ENCODE assay signal across 10 cellular contexts in the genomic region with DNA sequence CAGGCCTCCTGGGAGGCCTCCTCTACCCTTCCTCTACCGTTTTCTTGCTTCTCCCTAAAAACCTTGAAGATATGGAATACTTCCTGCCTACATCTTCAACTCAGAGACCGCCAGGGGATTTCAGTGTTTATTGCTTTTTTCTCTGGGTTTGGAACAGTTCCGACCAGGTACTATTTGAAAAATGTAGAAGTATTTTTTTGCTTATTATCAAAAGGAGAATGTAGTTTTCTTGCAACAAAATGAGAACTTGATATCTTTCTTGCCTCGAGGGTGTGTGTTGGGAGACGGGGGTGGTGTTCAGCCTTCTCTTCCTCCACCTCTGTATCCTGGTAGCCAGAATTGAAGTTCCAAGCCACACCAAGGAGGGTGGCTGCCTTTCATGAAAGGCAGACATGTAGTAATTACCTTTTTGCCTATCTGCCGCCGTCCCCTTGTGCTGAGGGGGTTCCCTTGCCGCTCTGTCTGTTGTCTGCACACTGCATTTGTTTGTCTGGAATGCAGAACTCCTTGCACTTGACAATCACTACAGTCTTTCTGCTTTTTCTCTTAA.
DNase-seq lines count a peak whose midpoint lies in the region; ATAC-seq and TF ChIP-seq lines count a peak whose summit lies in the region.
"Had no signal": no experiment of that assay in that cellular context is flagged by ENCODE, and none has a peak within 500 bp of the region (broad histone marks: within the 10 kb centered on the region; RNA-seq: fewer than 3 reads in every experiment).

No MANE protein-coding gene starts in this region.

- peak overlapping the region; percentile 60 for H4K91ac ChIP-seq in mesenchymal stem cell (ENCODE audit: low read length)

- intact Hi-C loops in MCF 10A (cut with micrococcal nuclease) = loop anchor here (5.0 kb wide), 2 partner anchors 64 to 134 kb away; no protein-coding TSS in a partner anchor
- intact Hi-C loops in testis (cut with DNase I; ENCODE audit: low total_unique reads) = no loop called here

- BruUV-seq in MCF 10A (replicated peaks; lab: Mats Ljungman, UMichigan) = no TSS peak

- H2BK5ac ChIP-seq in mesenchymal stem cell (ENCODE audit: low read depth, low read length, poor library complexity, severe bottlenecking) = peak overlapping the region; percentile 5

- POLR2A ChIA-PET in MCF 10A (lab: Yijun Ruan, JAX) = interaction anchor here (0.7 to 5.8 kb wide), 13 partner anchors 9 to 212 kb away, joined by 3 to 50 read pairs (median 5); partner anchors contain the start of gene PBX1

- peak overlapping the region in 1 of 2 experiments; percentile 71 for H3K14ac ChIP-seq in mesenchymal stem cell (ENCODE audit: low read length in 2 of 2)

- peak overlapping the region; percentile 7 to 95 for H3K4ac ChIP-seq in mesenchymal stem cell (ENCODE audit: low read depth in 1 of 2, low read length in 2 of 2)

- no peak overlapping the region for H2AFZ ChIP-seq in mesenchymal stem cell (ENCODE audit: low read depth, low read length)

- no peak overlapping the region for H3K4me2 ChIP-seq in mesenchymal stem cell (ENCODE audit: low read length, poor library complexity, severe bottlenecking)

- H4K8ac ChIP-seq in mesenchymal stem cell (ENCODE audit: low read length) = peak overlapping the region; percentile 33

- H3K9me3 ChIP-seq in HUES64 (ENCODE audit: insufficient read depth, low read depth, low read length) = no peaks in the 10 kb centered on the region
- H3K9me3 ChIP-seq in mesenchymal stem cell (ENCODE audit: control insufficient read depth, low read length) = no peaks in the 10 kb centered on the region
- no peaks in the 10 kb centered on the region for H3K9me3 ChIP-seq in testis

- H3K27ac ChIP-seq in HUES64 (ENCODE audit: low read depth, low read length) (peak overlapping the region; percentile 61), mesenchymal stem cell (ENCODE audit: low read length, poor library complexity, severe bottlenecking) (peak overlapping the region; percentile 92), testis (peak overlapping the region; percentile 4 to 71)

- H3K27me3 Mint-ChIP-seq in MCF 10A (ENCODE audit: insufficient read depth, unreplicated experiment) = no peaks in the 10 kb centered on the region
- H3K27me3 Mint-ChIP-seq in stimulated activated naive B cell treated with anti-CD40 and anti-IgM and Interleukin-4, amounts not matched to agents 10 μg/mL and 1 μg/mL and 100 μg/mL, for 72 hours = peaks cover 0 to 6% of the 10 kb centered on the region in 2 donors

- no peak for TF ChIP-seq POLR2A in testis (IDR thresholded peaks at IDR 0.05)
- TF ChIP-seq POLR2A in erythroblast (IDR thresholded peaks at IDR 0.05; ENCODE audit: low read length) = no peak

- peaks cover 64% of the 10 kb centered on the region for H3K4me1 Mint-ChIP-seq in MCF 10A (ENCODE audit: insufficient read depth, unreplicated experiment)
- H3K4me1 Mint-ChIP-seq in stimulated activated naive B cell treated with anti-CD40 and anti-IgM and Interleukin-4, amounts not matched to agents 10 μg/mL and 1 μg/mL and 100 μg/mL, for 72 hours = no peaks in the 10 kb centered on the region

- H3K9me3 Mint-ChIP-seq in MCF 10A (ENCODE audit: unreplicated experiment) = no peaks in the 10 kb centered on the region
- no peaks in the 10 kb centered on the region for H3K9me3 Mint-ChIP-seq in stimulated activated naive B cell treated with anti-CD40 and anti-IgM and Interleukin-4, amounts not matched to agents 10 μg/mL and 1 μg/mL and 100 μg/mL, for 72 hours

- no peak overlapping the region for H2BK15ac ChIP-seq in mesenchymal stem cell (ENCODE audit: low read depth, poor library complexity, severe bottlenecking)

- no peak for ATAC-seq in GM21619 (IDR thresholded peaks at IDR 0.05; ENCODE audit: unreplicated experiment)
- ATAC-seq in stimulated activated naive B cell treated with anti-CD40 and anti-IgM and Interleukin-4, amounts not matched to agents 10 μg/mL and 1 μg/mL and 100 μg/mL, for 72 hours (replicated peaks) = no peak

- TF ChIP-seq CTCF in MCF 10A (IDR thresholded peaks at IDR 0.05; ENCODE audit: unreplicated experiment) (no peak), testis (IDR thresholded peaks at IDR 0.05) (no peak)

- H3K36me3 ChIP-seq in HUES64 (ENCODE audit: insufficient read depth, low read length) = no peaks in the 10 kb centered on the region
- H3K36me3 ChIP-seq in mesenchymal stem cell (ENCODE audit: control insufficient read depth in 1 of 2, insufficient read depth in 2 of 2, low read depth in 1 of 2, low read length in 2 of 2) = no peaks in the 10 kb centered on the region
- H3K36me3 ChIP-seq in testis (ENCODE audit: low read depth, missing control alignments) = no peaks in the 10 kb centered on the region

- H3K4me3 ChIP-seq in HUES64 (ENCODE audit: low read length) (no peak overlapping the region), mesenchymal stem cell (ENCODE audit: insufficient read depth in 1 of 2, low read depth in 1 of 2, low read length in 2 of 2) (peak overlapping the region in 1 of 2 experiments; percentile 41), testis (no peak overlapping the region)

- in situ Hi-C loops in KBM-7 (cut with MboI; ENCODE audit: low pct_unique_long_range_greater_than_20kb, low sequenced_read_pairs) = no loop called here

- CTCF ChIA-PET in MCF 10A (lab: Yijun Ruan, JAX) = interaction anchor here (0.6 to 6.9 kb wide), 9 partner anchors 8 to 324 kb away, joined by 3 to 83 read pairs (median 3); no protein-coding TSS in a partner anchor

- H3K18ac ChIP-seq in mesenchymal stem cell (ENCODE audit: low read depth in 1 of 2, low read length in 2 of 2) = peak overlapping the region; percentile 14 to 94

- DNase-seq in MCF 10A (ENCODE audit: unreplicated experiment) (no peak), mesenchymal stem cell (no peak), testis (no peak), erythroblast (lab: John Stamatoyannopoulos, UW) (no peak), KBM-7 (no peak)
- no peak for DNase-seq in stimulated activated naive B cell treated with anti-CD40 and anti-IgM and Interleukin-4, amounts not matched to agents 10 μg/mL and 1 μg/mL and 100 μg/mL, for 72 hours
- DNase-seq: activated CD4-positive, alpha-beta T cell treated with anti-CD3 and anti-CD28 coated beads, Interleukin-2, amount 50 U/mL, for 48 hours; activated naive CD4-positive, alpha-beta T cell treated with anti-CD3 and anti-CD28 coated beads, Interleukin-2, amount 50 U/mL, for 16 hours had no signal

- H3K27me3 ChIP-seq in HUES64 (ENCODE audit: insufficient read depth, low read length) = no peaks in the 10 kb centered on the region
- no peaks in the 10 kb centered on the region for H3K27me3 ChIP-seq in mesenchymal stem cell (ENCODE audit: control insufficient read depth in 1 of 2, insufficient read depth in 1 of 2, low read length in 2 of 2)
- H3K27me3 ChIP-seq in testis = no peaks in the 10 kb centered on the region

- peak overlapping the region; percentile 2 to 96 for H2BK12ac ChIP-seq in mesenchymal stem cell (ENCODE audit: low read length in 2 of 2)

- H3K23ac ChIP-seq in mesenchymal stem cell (ENCODE audit: low read length in 2 of 2) = no peak overlapping the region

- H2BK120ac ChIP-seq in mesenchymal stem cell (ENCODE audit: low read depth, low read length) = peak overlapping the region; percentile 56

- H3K4me3 Mint-ChIP-seq in MCF 10A (ENCODE audit: unreplicated experiment) = peak overlapping the region; percentile 21
- no peak overlapping the region for H3K4me3 Mint-ChIP-seq in stimulated activated naive B cell treated with anti-CD40 and anti-IgM and Interleukin-4, amounts not matched to agents 10 μg/mL and 1 μg/mL and 100 μg/mL, for 72 hours

- H2AK5ac ChIP-seq in mesenchymal stem cell (ENCODE audit: low read length, severe bottlenecking) = peak overlapping the region; percentile 98

- peak overlapping the region; percentile 85 for H3K27ac Mint-ChIP-seq in MCF 10A (ENCODE audit: low read depth, unreplicated experiment)
- H3K27ac Mint-ChIP-seq in stimulated activated naive B cell treated with anti-CD40 and anti-IgM and Interleukin-4, amounts not matched to agents 10 μg/mL and 1 μg/mL and 100 μg/mL, for 72 hours = no peak overlapping the region

- H3K79me1 ChIP-seq in mesenchymal stem cell (replicated peaks; ENCODE audit: low read length, poor library complexity, severe bottlenecking) = peaks cover 7% of the 10 kb centered on the region

- H3K9ac ChIP-seq in HUES64 (ENCODE audit: low read depth, low read length) (peak overlapping the region; percentile 50; the same call in 1 of the 2 replicates), mesenchymal stem cell (ENCODE audit: low read length) (peak overlapping the region; percentile 77)

- H3K4me1 ChIP-seq in HUES64 (ENCODE audit: insufficient read depth, low read length) (peaks cover 50% of the 10 kb centered on the region), mesenchymal stem cell (ENCODE audit: control insufficient read depth, insufficient read depth, low read depth, low read length) (peaks cover 19% of the 10 kb centered on the region), testis (peaks cover 25% of the 10 kb centered on the region)

- peaks cover 6% of the 10 kb centered on the region for H3K36me3 Mint-ChIP-seq in MCF 10A (ENCODE audit: insufficient read depth, unreplicated experiment)
- H3K36me3 Mint-ChIP-seq in stimulated activated naive B cell treated with anti-CD40 and anti-IgM and Interleukin-4, amounts not matched to agents 10 μg/mL and 1 μg/mL and 100 μg/mL, for 72 hours = no peaks in the 10 kb centered on the region

- WGBS in HUES64 = 86% methylated on average over 7 of the region's 8 CpGs
- WGBS in mesenchymal stem cell = 36% methylated on average over 8 of the region's 8 CpGs
- 26 to 43% methylated on average over 8 of the region's 8 CpGs for WGBS in testis, 2 donors

Comparison
In these comparisons a context has a peak if more than half of its experiments do, and no peak if none do; other contexts are left out.
1. H3K27ac ChIP-seq: peak in every context shown above with its lines; median percentile 92 in mesenchymal stem cell; 61 in HUES64; 38 in testis.